Comparison of ENCODE assay signal across 10 cellular contexts in the genomic region with DNA sequence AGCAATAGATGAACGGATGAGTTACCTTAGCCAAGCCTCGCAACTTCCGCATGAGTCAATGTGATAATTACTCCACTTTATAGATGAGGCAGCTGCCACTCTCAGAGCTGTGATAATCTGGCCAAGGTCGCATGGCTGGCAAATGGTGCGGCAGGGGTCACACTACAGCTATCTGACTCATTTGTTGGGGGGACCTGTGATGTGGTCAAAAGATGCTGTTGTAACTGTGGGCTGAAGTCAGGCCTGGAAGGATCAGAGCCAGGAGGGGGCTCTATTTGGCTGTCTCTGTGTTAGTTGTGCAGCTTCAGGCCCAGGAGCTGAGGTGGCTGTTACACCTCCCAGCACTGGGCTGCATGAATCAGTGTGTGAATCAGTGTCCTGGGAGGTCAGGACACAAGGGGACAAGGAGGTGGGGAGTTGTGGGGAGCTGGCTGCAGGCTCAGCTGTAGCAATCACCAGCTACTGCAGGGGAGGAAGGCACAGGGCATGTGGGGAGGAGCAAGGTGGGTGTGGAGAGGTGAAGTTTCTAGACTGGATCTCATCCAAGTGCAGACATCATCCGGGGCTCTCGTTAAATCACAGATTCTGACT. TPM values are rescaled to one million over a fixed set of nuclear protein-coding genes. Genes with fewer than 3 reads are reported as not detected.
DNase-seq lines count a peak whose midpoint lies in the region; ATAC-seq and TF ChIP-seq lines count a peak whose summit lies in the region.
"Had no signal": no experiment of that assay in that cellular context is flagged by ENCODE, and none has a peak within 500 bp of the region (broad histone marks: within the 10 kb centered on the region; RNA-seq: fewer than 3 reads in every experiment).

No MANE protein-coding gene starts in this region.

- H3K4me1 ChIP-seq in colonic mucosa: peaks cover 4% of the 10 kb centered on the region

- no peaks in the 10 kb centered on the region for H3K36me3 ChIP-seq in colonic mucosa

- peak; percentile 46 for DNase-seq in GM03348 (ENCODE audit: low spot score)
- peak; percentile 59 for DNase-seq in NCI-H460 (ENCODE audit: extremely low read depth, low read depth)
- DNase-seq in colonic mucosa: peak; percentile 76
- DNase-seq in non-pigmented ciliary epithelial cell (ENCODE audit: low read depth): peak; percentile 18
- no peak for DNase-seq in effector CD4-positive, alpha-beta T cell
- DNase-seq in iPS-NIHi11 (ENCODE audit: low spot score): no peak
- no peak for DNase-seq in stimulated activated CD4-positive, alpha-beta T cell treated with anti-CD3 and anti-CD28 coated beads, Interleukin-1b, Interleukin-23, amount 100 ng/mL, for 48 hours
- DNase-seq: activated T-cell treated with anti-CD3 and anti-CD28 coated beads, Interleukin-2, amount 50 U/mL, for 4 hours; hippocampal formation had no signal

- intact Hi-C loops in colonic mucosa (cut with DNase I): no loop called here

- H3K27me3 ChIP-seq in colonic mucosa: no peaks in the 10 kb centered on the region

- H3K4me3 ChIP-seq in colonic mucosa: no peak overlapping the region

- TF ChIP-seq CTCF in colonic mucosa (IDR thresholded peaks at IDR 0.05): no peak

- H3K9me3 ChIP-seq in colonic mucosa: no peaks in the 10 kb centered on the region

- peak overlapping the region; percentile 82 for H3K27ac ChIP-seq in colonic mucosa

- no peak for ATAC-seq in HG03045 (IDR thresholded peaks at IDR 0.05; ENCODE audit: unreplicated experiment)
- ATAC-seq: activated T-cell treated with anti-CD3 and anti-CD28 coated beads, Interleukin-2, amount 50 U/mL, for 4 hours had no signal

- H3K9ac ChIP-seq in colonic mucosa (ENCODE audit: low read depth in 2 of 2, low read length in 2 of 2): peak overlapping the region in 1 of 2 donors; percentile 73

RNA-seq across cellular contexts. Expression of a gene that starts 33.1 kb away (rescaled TPM):
- 3.2 and 3.4 TPM in 2 replicates for total RNA-seq in NCI-H460 (2014; rRNA removed; shearing (Covaris generic))
- 1.8 and 5.0 TPM in 2 replicates for polyA plus RNA-seq in NCI-H460 (2014; cell fraction: nucleus; rRNA removed)
- total RNA-seq in colonic mucosa: 10 to 100 TPM; 25.6 to 34.0 TPM

RNA-seq across cellular contexts. Expression of a gene that starts 52.5 kb away (rescaled TPM):
- total RNA-seq in NCI-H460 (2014; rRNA removed; shearing (Covaris generic)): not detected in 2 replicates
- polyA plus RNA-seq in NCI-H460 (2014; cell fraction: nucleus; rRNA removed): not detected in 2 replicates
- not detected for total RNA-seq in colonic mucosa
- total RNA-seq: activated T-cell treated with anti-CD3 and anti-CD28 coated beads, Interleukin-2, amount 50 U/mL, for 4 hours had no signal

Comparison
In these comparisons a context has a peak if more than half of its experiments do, and no peak if none do; other contexts are left out.
1. DNase-seq: peak in GM03348 (single experiment), NCI-H460 (single experiment), colonic mucosa (single experiment) and non-pigmented ciliary epithelial cell (single experiment); none in effector CD4-positive, alpha-beta T cell (single experiment), iPS-NIHi11 (single experiment) and stimulated activated CD4-positive, alpha-beta T cell treated with anti-CD3 and anti-CD28 coated beads, Interleukin-1b, Interleukin-23, amount 100 ng/mL, for 48 hours (single experiment).